10 cellular contexts compared by ENCODE assay signal in genomic region chr4:61918507-61919462, GRCh38.
"Had no signal": no experiment of that assay in that cellular context is flagged by ENCODE, and none has a peak within 500 bp of the region (broad histone marks: within the 10 kb centered on the region; RNA-seq: fewer than 3 reads in every experiment).

No MANE protein-coding gene starts in this region.

- DNase-seq: activated CD4-positive, alpha-beta T cell treated with anti-CD3 and anti-CD28 coated beads for 48 hours; activated T-cell treated with anti-CD3 and anti-CD28 coated beads for 4 hours; cerebellar nuclear complex; effector memory CD8-positive, alpha-beta T cell; left ventricle myocardium superior; nephron progenitor cell; ovary; small intestine; T1000; thyroid gland had no signal
